ENCODE assay signal across 8 cellular contexts in genomic region chr1:44405041-44405803, GRCh38. TPM values are rescaled to one million over a fixed set of nuclear protein-coding genes. Genes with fewer than 3 reads are reported as not detected.
DNase-seq lines count a peak whose midpoint lies in the region; ATAC-seq and TF ChIP-seq lines count a peak whose summit lies in the region.

Gene RNF220 (plus strand): TSS chr1:44405255.

- peak within 1 kb of the TSS; percentile 62 for H3K4me3 ChIP-seq in CD8-positive, alpha-beta T cell (ENCODE audit: low read depth, low read length)
- H3K4me3 ChIP-seq in astrocyte of the cerebellum (ENCODE audit: low read depth, low read length) (peak within 1 kb of the TSS; percentile 26), hepatocyte (peak within 1 kb of the TSS; percentile 35)

- H3K79me2 ChIP-seq in hepatocyte: no peaks in the 10 kb centered on the region

- H3K9me2 ChIP-seq in hepatocyte (replicated peaks; ENCODE audit: insufficient read depth): no peaks in the 10 kb centered on the region

- ATAC-seq in CD8-positive, alpha-beta T cell: peak; percentile 43
- no peak for ATAC-seq in HG03565 (IDR thresholded peaks at IDR 0.05; ENCODE audit: unreplicated experiment)
- ATAC-seq in GM21529 (IDR thresholded peaks at IDR 0.05; ENCODE audit: unreplicated experiment): no peak

- no peaks in the 10 kb centered on the region for H3K9me3 ChIP-seq in CD8-positive, alpha-beta T cell (ENCODE audit: low read length)
- no peaks in the 10 kb centered on the region for H3K9me3 ChIP-seq in hepatocyte (ENCODE audit: low read depth)

- no peaks in the 10 kb centered on the region for H3K9me3 Mint-ChIP-seq in CD8-positive, alpha-beta T cell

- H3K4me1 Mint-ChIP-seq in CD8-positive, alpha-beta T cell (ENCODE audit: low read depth): peaks cover 37% of the 10 kb centered on the region

- intact Hi-C loops in CD8-positive, alpha-beta T cell (cut with DNase I, micrococcal nuclease): no loop called here

- H3K27ac ChIP-seq in CD8-positive, alpha-beta T cell (ENCODE audit: low read depth, low read length): no peak within 1 kb of the TSS
- H3K27ac ChIP-seq in RWPE1: no peak within 1 kb of the TSS
- no peak within 1 kb of the TSS for H3K27ac ChIP-seq in hepatocyte

- H3K4me1 ChIP-seq in CD8-positive, alpha-beta T cell (ENCODE audit: insufficient read depth, low read length): peaks cover 35% of the 10 kb centered on the region
- H3K4me1 ChIP-seq in hepatocyte (ENCODE audit: insufficient read depth): peaks cover 24% of the 10 kb centered on the region

- H3K27ac Mint-ChIP-seq in CD8-positive, alpha-beta T cell: no peak within 1 kb of the TSS

- H3K27me3 ChIP-seq in CD8-positive, alpha-beta T cell (ENCODE audit: insufficient read depth, low read length): peaks cover 40% of the 10 kb centered on the region
- peaks cover 60% of the 10 kb centered on the region for H3K27me3 ChIP-seq in hepatocyte

- peak within 1 kb of the TSS; percentile 89 for H3K4me2 ChIP-seq in hepatocyte

- TF ChIP-seq CTCF in CD8-positive, alpha-beta T cell (IDR thresholded peaks at IDR 0.05): no peak
- TF ChIP-seq CTCF in RWPE1 (conservative IDR thresholded peaks at IDR 0.05; ENCODE audit: low read depth) (no peak), astrocyte of the cerebellum (IDR thresholded peaks at IDR 0.05; ENCODE audit: low read depth, low read length, missing control alignments) (no peak), hepatocyte (IDR thresholded peaks at IDR 0.05; ENCODE audit: poor library complexity) (peak; percentile 20)

- H3K36me3 Mint-ChIP-seq in CD8-positive, alpha-beta T cell: no peaks in the 10 kb centered on the region

- no peaks in the 10 kb centered on the region for H4K20me1 ChIP-seq in hepatocyte (ENCODE audit: insufficient read depth, poor library complexity, severe bottlenecking)

- in situ Hi-C loops in astrocyte of the cerebellum (cut with HindIII; ENCODE audit: low sequenced_read_pairs): no loop called here

- CTCF ChIA-PET in CD8-positive, alpha-beta T cell (lab: Charles Lee): no interaction called here
- CTCF ChIA-PET in RWPE1 (lab: Yijun Ruan, JAX): interaction anchor here (0.8 kb wide), 1 partner anchor 190 kb away, joined by 3 read pairs; no protein-coding TSS in a partner anchor

- H2AFZ ChIP-seq in hepatocyte: peak within 1 kb of the TSS; percentile 54

- WGBS in hepatocyte (ENCODE audit: low lambda C conversion rate, missing lambda C conversion rate): 1% methylated on average over 48 of the region's 54 CpGs

- TF ChIP-seq RAD21 in Ishikawa (IDR thresholded peaks at IDR 0.05; ENCODE audit: low read depth): peak; percentile 22; the same call in 1 of the 2 replicates

- no peaks in the 10 kb centered on the region for H3K36me3 ChIP-seq in CD8-positive, alpha-beta T cell (ENCODE audit: insufficient read depth, low read length)
- H3K36me3 ChIP-seq in hepatocyte (replicated peaks; ENCODE audit: insufficient read depth, low read depth): no peaks in the 10 kb centered on the region

- POLR2A ChIA-PET in CD8-positive, alpha-beta T cell (lab: Charles Lee): no interaction called here
- POLR2A ChIA-PET in RWPE1 (lab: Yijun Ruan, JAX; ENCODE audit: low non-redundant PET): no interaction called here

- peak in 4 of 7 experiments; percentile 38 to 58 (median 42) for DNase-seq in CD8-positive, alpha-beta T cell
- DNase-seq in RWPE1 (ENCODE audit: low spot score) (peak; percentile 22), astrocyte of the cerebellum (ENCODE audit: low read depth) (peak; percentile 12), hepatocyte (ENCODE audit: low spot score) (peak; percentile 85), pons (ENCODE audit: low spot score) (peak; percentile 98)

- peak; percentile 23; the same call in 1 of the 2 replicates for TF ChIP-seq EP300 in Ishikawa (IDR thresholded peaks at IDR 0.05; ENCODE audit: borderline replicate concordance)

- peak within 1 kb of the TSS; percentile 87 for H3K4me3 Mint-ChIP-seq in CD8-positive, alpha-beta T cell

- peaks cover 62% of the 10 kb centered on the region for H3K27me3 Mint-ChIP-seq in CD8-positive, alpha-beta T cell (ENCODE audit: low read depth)

TF ChIP-seq in Ishikawa, 13 proteins besides CTCF, POLR2A, EP300 and RAD21:
- TF ChIP-seq TCF12 (IDR thresholded peaks at IDR 0.05; ENCODE audit: low read depth) (peak; percentile 38; the same call in 1 of the 2 replicates), YY1 (IDR thresholded peaks at IDR 0.05; ENCODE audit: low read depth) (no peak)
- TF ChIP-seq, protein P1, sequence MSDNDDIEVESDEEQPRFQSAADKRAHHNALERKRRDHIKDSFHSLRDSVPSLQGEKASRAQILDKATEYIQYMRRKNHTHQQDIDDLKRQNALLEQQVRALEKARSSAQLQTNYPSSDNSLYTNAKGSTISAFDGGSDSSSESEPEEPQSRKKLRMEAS (IDR thresholded peaks at IDR 0.05): peak; percentile 28; the same call in 1 of the 2 replicates

RNA-seq across cellular contexts. Expression of gene RNF220, which starts in this region (rescaled TPM):
- total RNA-seq in CD8-positive, alpha-beta T cell: 10 to 100 TPM; 78.7 to 82.1 TPM
- 79.9 and 117 TPM in 2 replicates for total RNA-seq in hepatocyte
- 57.8 and 77.2 TPM in 2 replicates for polyA plus RNA-seq in hepatocyte

Comparison
In these comparisons a context has a peak if more than half of its experiments do, and no peak if none do; other contexts are left out.
1. DNase-seq: peak in every context shown above with its lines; median percentile 98 in pons; 85 in hepatocyte; 42 in CD8-positive, alpha-beta T cell; 22 in RWPE1; 12 in astrocyte of the cerebellum.